Comparison of ENCODE assay signal across 23 cellular contexts in genomic region chr16:88285514-88285822, GRCh38.
DNase-seq lines count a peak whose midpoint lies in the region; ATAC-seq and TF ChIP-seq lines count a peak whose summit lies in the region.
"Had no signal": no experiment of that assay in that cellular context is flagged by ENCODE, and none has a peak within 500 bp of the region (broad histone marks: within the 10 kb centered on the region; RNA-seq: fewer than 3 reads in every experiment).

No MANE protein-coding gene starts in this region.

- H3K79me1 ChIP-seq in IMR-90 (ENCODE audit: low read depth in 1 of 2, low read length in 2 of 2): no peaks in the 10 kb centered on the region; a peak in 1 of 4 replicates
- H3K79me1 ChIP-seq in mesenchymal stem cell (replicated peaks; ENCODE audit: low read length, poor library complexity, severe bottlenecking): no peaks in the 10 kb centered on the region

- H3K27me3 ChIP-seq in IMR-90 (ENCODE audit: control insufficient read depth, insufficient read depth, low read length): no peaks in the 10 kb centered on the region
- peaks cover 0 to 6% of the 10 kb centered on the region in 2 experiments for H3K27me3 ChIP-seq in mesenchymal stem cell (ENCODE audit: control insufficient read depth in 1 of 2, insufficient read depth in 1 of 2, low read length in 2 of 2)
- no peaks in the 10 kb centered on the region for H3K27me3 ChIP-seq in osteoblast (ENCODE audit: insufficient read depth, low read length)
- H3K27me3 ChIP-seq: BE2C; BLaER1 treated with 17β-estradiol and CSF1 and Interleukin-3, amounts not matched to agents 10 nM and 100 nM had no signal

- H3K14ac ChIP-seq in IMR-90 (replicated peaks; ENCODE audit: low read depth, low read length) (no peak overlapping the region), mesenchymal stem cell (ENCODE audit: low read length in 2 of 2) (no peak overlapping the region)

- CTCF ChIA-PET in IMR-90 (lab: Yijun Ruan, JAX): no interaction called here
- CTCF ChIA-PET in activated CD8-positive, alpha-beta T cell treated with anti-CD3 and anti-CD28 coated beads for 36 hours (lab: Charles Lee): interaction anchor here (0.6 kb wide), 1 partner anchor 1054 kb away, joined by 3 read pairs; no protein-coding TSS in a partner anchor

- no peak overlapping the region for H3K27ac Mint-ChIP-seq in chondrocyte (ENCODE audit: unreplicated experiment)
- no peak overlapping the region for H3K27ac Mint-ChIP-seq in activated CD8-positive, alpha-beta T cell treated with anti-CD3 and anti-CD28 coated beads for 36 hours
- H3K27ac Mint-ChIP-seq: CD14-positive monocyte; CD4-positive, alpha-beta T cell; CD8-positive, alpha-beta memory T cell; HFFc6 had no signal

- H3K27me3 Mint-ChIP-seq in chondrocyte (ENCODE audit: low read depth): no peaks in the 10 kb centered on the region
- H3K27me3 Mint-ChIP-seq in activated CD8-positive, alpha-beta T cell treated with anti-CD3 and anti-CD28 coated beads for 36 hours: no peaks in the 10 kb centered on the region
- H3K27me3 Mint-ChIP-seq: CD4-positive, alpha-beta T cell had no signal

- H2BK20ac ChIP-seq in IMR-90 (ENCODE audit: low read depth, low read length): no peak overlapping the region

- no peak overlapping the region for H3K4me3 Mint-ChIP-seq in chondrocyte (ENCODE audit: unreplicated experiment)
- no peak overlapping the region for H3K4me3 Mint-ChIP-seq in activated CD8-positive, alpha-beta T cell treated with anti-CD3 and anti-CD28 coated beads for 36 hours
- H3K4me3 Mint-ChIP-seq: CD14-positive monocyte; CD4-positive, alpha-beta T cell; CD8-positive, alpha-beta memory T cell; HFFc6 had no signal

- BruUV-seq in IMR-90 (replicated peaks; lab: Mats Ljungman, UMichigan): no TSS peak

- DNase-seq in IMR-90: no peak
- peak; percentile 64 for DNase-seq in chondrocyte (ENCODE audit: low spot score)
- no peak for DNase-seq in mesenchymal stem cell
- peak; percentile 34 for DNase-seq in osteoblast (ENCODE audit: insufficient read length, low spot score, missing footprints)
- DNase-seq in left colon: no peak
- DNase-seq in activated CD8-positive, alpha-beta T cell treated with anti-CD3 and anti-CD28 coated beads for 36 hours: no peak
- DNase-seq in superior temporal gyrus (ENCODE audit: extremely low spot score): no peak
- DNase-seq in epidermal melanocyte (ENCODE audit: insufficient read length, low spot score): no peak
- DNase-seq: 8988T; ACHN; AML-193; BE2C; CD4-positive, alpha-beta T cell; CD8-positive, alpha-beta memory T cell; DMS53; DMS79 treated with DMSO at 0.1 percent for 48 hours; GF-D8; GOT3; HFFc6 had no signal

- TF ChIP-seq RAD21 in IMR-90 (IDR thresholded peaks at IDR 0.05; ENCODE audit: low read length): no peak

- no peak overlapping the region; the same call in 1 of the 2 replicates for H4K5ac ChIP-seq in IMR-90 (ENCODE audit: low read depth, low read length)

- peaks cover 8% of the 10 kb centered on the region for H3K4me1 ChIP-seq in IMR-90 (ENCODE audit: control insufficient read depth, insufficient read depth, low read length)
- H3K4me1 ChIP-seq in mesenchymal stem cell (ENCODE audit: control insufficient read depth, insufficient read depth, low read depth, low read length): peaks cover 2% of the 10 kb centered on the region
- H3K4me1 ChIP-seq in osteoblast (ENCODE audit: insufficient read depth, low read length): no peaks in the 10 kb centered on the region
- H3K4me1 ChIP-seq: HAP-1 had no signal

- peaks cover 14% of the 10 kb centered on the region for H3K9me3 ChIP-seq in IMR-90 (ENCODE audit: control insufficient read depth, insufficient read depth, low read length)
- H3K9me3 ChIP-seq in mesenchymal stem cell (ENCODE audit: control insufficient read depth, low read length): peaks cover 20% of the 10 kb centered on the region
- peaks cover 11% of the 10 kb centered on the region for H3K9me3 ChIP-seq in osteoblast (ENCODE audit: low read depth, low read length)
- H3K9me3 ChIP-seq: HAP-1 had no signal

- intact Hi-C loops in IMR-90 (cut with micrococcal nuclease): no loop called here
- intact Hi-C loops in left colon (cut with DNase I, micrococcal nuclease): no loop called here
- intact Hi-C loops in activated CD8-positive, alpha-beta T cell treated with anti-CD3 and anti-CD28 coated beads for 36 hours (cut with micrococcal nuclease): no loop called here

- H3K4me2 ChIP-seq in IMR-90 (ENCODE audit: low read depth, low read length) (no peak overlapping the region), mesenchymal stem cell (ENCODE audit: low read length, poor library complexity, severe bottlenecking) (no peak overlapping the region), osteoblast (ENCODE audit: insufficient read depth, low read length) (no peak overlapping the region)
- H3K4me2 ChIP-seq: A549; BLaER1 treated with 17β-estradiol and CSF1 and Interleukin-3, amounts not matched to agents 10 nM and 100 nM had no signal

- peaks cover 3% of the 10 kb centered on the region for H3K36me3 Mint-ChIP-seq in chondrocyte (ENCODE audit: low read depth)
- H3K36me3 Mint-ChIP-seq in activated CD8-positive, alpha-beta T cell treated with anti-CD3 and anti-CD28 coated beads for 36 hours (ENCODE audit: low read depth): no peaks in the 10 kb centered on the region
- H3K36me3 Mint-ChIP-seq: CD14-positive monocyte had no signal

- H4K8ac ChIP-seq in IMR-90 (ENCODE audit: low read depth in 2 of 2, low read length in 2 of 2) (no peak overlapping the region), mesenchymal stem cell (ENCODE audit: low read length) (no peak overlapping the region)

- H2AK5ac ChIP-seq in IMR-90 (ENCODE audit: low read depth, low read length) (peak overlapping the region; percentile 20), mesenchymal stem cell (ENCODE audit: low read length, severe bottlenecking) (no peak overlapping the region)

- H3K4me3 ChIP-seq in IMR-90 (ENCODE audit: insufficient read depth, low read depth, low read length) (no peak overlapping the region), mesenchymal stem cell (ENCODE audit: insufficient read depth in 1 of 2, low read depth in 1 of 2, low read length in 2 of 2) (no peak overlapping the region), osteoblast (ENCODE audit: insufficient read depth, low read length) (no peak overlapping the region)
- H3K4me3 ChIP-seq: A549; BLaER1 treated with 17β-estradiol and CSF1 and Interleukin-3, amounts not matched to agents 10 nM and 100 nM; HAP-1 had no signal

- no peak overlapping the region for H3K9ac ChIP-seq in IMR-90 (ENCODE audit: low read depth, low read length)
- H3K9ac ChIP-seq in mesenchymal stem cell (ENCODE audit: low read length): no peak overlapping the region
- H3K9ac ChIP-seq: BLaER1 treated with 17β-estradiol and CSF1 and Interleukin-3, amounts not matched to agents 10 nM and 100 nM had no signal

- H3K23ac ChIP-seq in IMR-90 (ENCODE audit: low read depth, low read length): no peak overlapping the region
- no peak overlapping the region for H3K23ac ChIP-seq in mesenchymal stem cell (ENCODE audit: low read length in 2 of 2)

- H2BK5ac ChIP-seq in IMR-90 (ENCODE audit: low read depth, low read length, poor library complexity, severe bottlenecking): no peak overlapping the region
- no peak overlapping the region for H2BK5ac ChIP-seq in mesenchymal stem cell (ENCODE audit: low read depth, low read length, poor library complexity, severe bottlenecking)

- H2BK15ac ChIP-seq in IMR-90 (ENCODE audit: low read depth, low read length): no peak overlapping the region
- no peak overlapping the region for H2BK15ac ChIP-seq in mesenchymal stem cell (ENCODE audit: low read depth, poor library complexity, severe bottlenecking)

- H4K20me1 ChIP-seq in IMR-90 (ENCODE audit: insufficient read depth, low read length) (no peaks in the 10 kb centered on the region), osteoblast (ENCODE audit: insufficient read depth, low read length) (no peaks in the 10 kb centered on the region)
- H4K20me1 ChIP-seq: BLaER1 treated with 17β-estradiol and CSF1 and Interleukin-3, amounts not matched to agents 10 nM and 100 nM had no signal

- H2AFZ ChIP-seq in IMR-90 (replicated peaks; ENCODE audit: low read length, poor library complexity) (no peak overlapping the region), mesenchymal stem cell (ENCODE audit: low read depth, low read length) (no peak overlapping the region), osteoblast (ENCODE audit: low read length) (no peak overlapping the region)

- in situ Hi-C loops in IMR-90 (cut with MboI; ENCODE audit: low sequenced_read_pairs): no loop called here

- H2BK12ac ChIP-seq in mesenchymal stem cell (ENCODE audit: low read length in 2 of 2): no peak overlapping the region

- H3K4ac ChIP-seq in IMR-90 (ENCODE audit: low read depth, low read length) (peak overlapping the region; percentile 29; the same call in 1 of the 2 replicates), mesenchymal stem cell (ENCODE audit: low read depth in 1 of 2, low read length in 2 of 2) (peak overlapping the region in 1 of 2 experiments; percentile 58)

- H2BK120ac ChIP-seq in IMR-90 (ENCODE audit: low read depth, low read length) (no peak overlapping the region), mesenchymal stem cell (ENCODE audit: low read depth, low read length) (no peak overlapping the region)

- TF ChIP-seq POLR2A in IMR-90 (IDR thresholded peaks at IDR 0.05; ENCODE audit: low read depth, low read length): no peak

- H3K36me3 ChIP-seq in IMR-90 (ENCODE audit: control insufficient read depth, insufficient read depth, low read length) (no peaks in the 10 kb centered on the region), mesenchymal stem cell (ENCODE audit: control insufficient read depth in 1 of 2, insufficient read depth in 2 of 2, low read depth in 1 of 2, low read length in 2 of 2) (no peaks in the 10 kb centered on the region), osteoblast (ENCODE audit: insufficient read depth, low read length) (no peaks in the 10 kb centered on the region)
- H3K36me3 ChIP-seq: BE2C, HAP-1 had no signal

- H3K9me3 Mint-ChIP-seq in chondrocyte (ENCODE audit: low read depth): no peaks in the 10 kb centered on the region
- H3K9me3 Mint-ChIP-seq in activated CD8-positive, alpha-beta T cell treated with anti-CD3 and anti-CD28 coated beads for 36 hours: no peaks in the 10 kb centered on the region
- H3K9me3 Mint-ChIP-seq: CD4-positive, alpha-beta T cell; HFFc6 had no signal

- ATAC-seq in IMR-90 (ENCODE audit: low read depth) (no peak), left colon (no peak)
- ATAC-seq in activated CD8-positive, alpha-beta T cell treated with anti-CD3 and anti-CD28 coated beads for 36 hours: no peak
- ATAC-seq: A549 had no signal

- H3K9me1 ChIP-seq in IMR-90 (ENCODE audit: insufficient read depth, low read length): peaks cover 3% of the 10 kb centered on the region; the same call in 1 of the 2 replicates

- no peak overlapping the region for H2AK9ac ChIP-seq in IMR-90 (replicated peaks; ENCODE audit: low read depth, low read length, poor library complexity)

- no peak for TF ChIP-seq CTCF in IMR-90 (conservative IDR thresholded peaks at IDR 0.05; ENCODE audit: low read depth, low read length)
- no peak for TF ChIP-seq CTCF in chondrocyte (IDR thresholded peaks at IDR 0.05)
- no peak for TF ChIP-seq CTCF in osteoblast (IDR thresholded peaks at IDR 0.05; ENCODE audit: extremely low read depth, low read depth, low read length)
- TF ChIP-seq CTCF in activated CD8-positive, alpha-beta T cell treated with anti-CD3 and anti-CD28 coated beads for 36 hours (IDR thresholded peaks at IDR 0.05): no peak

- H3K18ac ChIP-seq in IMR-90 (ENCODE audit: low read depth, low read length) (peak overlapping the region; percentile 24), mesenchymal stem cell (ENCODE audit: low read depth in 1 of 2, low read length in 2 of 2) (no peak overlapping the region)

- H3K27ac ChIP-seq in IMR-90 (ENCODE audit: insufficient read depth, low read length): no peak overlapping the region
- H3K27ac ChIP-seq in mesenchymal stem cell (ENCODE audit: low read length, poor library complexity, severe bottlenecking): no peak overlapping the region
- no peak overlapping the region for H3K27ac ChIP-seq in osteoblast (ENCODE audit: low read depth, low read length)
- H3K27ac ChIP-seq: A549; BLaER1 treated with 17β-estradiol and CSF1 and Interleukin-3, amounts not matched to agents 10 nM and 100 nM had no signal

- POLR2A ChIA-PET in IMR-90 (lab: Charles Lee; ENCODE audit: unreplicated experiment): no interaction called here
- POLR2A ChIA-PET in activated CD8-positive, alpha-beta T cell treated with anti-CD3 and anti-CD28 coated beads for 36 hours (lab: Charles Lee): no interaction called here

- H3K56ac ChIP-seq in IMR-90 (ENCODE audit: extremely low read depth, insufficient read depth, low read length): no peak overlapping the region

- H4K91ac ChIP-seq in IMR-90 (ENCODE audit: insufficient read depth, low read depth, low read length) (peak overlapping the region; percentile 33; the same call in 1 of the 2 replicates), mesenchymal stem cell (ENCODE audit: low read length) (peak overlapping the region; percentile 23)

- H3K4me1 Mint-ChIP-seq in chondrocyte (ENCODE audit: low read depth): no peaks in the 10 kb centered on the region
- H3K4me1 Mint-ChIP-seq in activated CD8-positive, alpha-beta T cell treated with anti-CD3 and anti-CD28 coated beads for 36 hours (ENCODE audit: low read depth): no peaks in the 10 kb centered on the region
- H3K4me1 Mint-ChIP-seq: CD8-positive, alpha-beta memory T cell had no signal

- no peaks in the 10 kb centered on the region for H3K79me2 ChIP-seq in osteoblast (ENCODE audit: insufficient read depth, low read length)

- dilution Hi-C loops in IMR-90 (cut with HindIII; ENCODE audit: low sequenced_read_pairs, unreplicated experiment): no loop called here

- 73% methylated on average over 3 of the region's 10 CpGs; no CpG with 5 or more reads in 1 of the 2 experiments for WGBS in IMR-90 (ENCODE audit: extremely low coverage in 2 of 2, insufficient read length in 1 of 2), 2 experiments
- WGBS in mesenchymal stem cell: 94% methylated on average over 10 of the region's 10 CpGs

Comparison
In these comparisons a context has a peak if more than half of its experiments do, and no peak if none do; other contexts are left out.
1. DNase-seq: peak in chondrocyte (single experiment) and osteoblast (single experiment); none in IMR-90 (single experiment), mesenchymal stem cell (single experiment), left colon (0 of 2), activated CD8-positive, alpha-beta T cell treated with anti-CD3 and anti-CD28 coated beads for 36 hours (single experiment), superior temporal gyrus (single experiment) and epidermal melanocyte (single experiment).